ENCODE assay signal across 24 cellular contexts in genomic region chr3:15386352-15386751, GRCh38. TPM values are rescaled to one million over a fixed set of nuclear protein-coding genes. Genes with fewer than 3 reads are reported as not detected.
DNase-seq lines count a peak whose midpoint lies in the region; ATAC-seq and TF ChIP-seq lines count a peak whose summit lies in the region.
"Had no signal": no experiment of that assay in that cellular context is flagged by ENCODE, and none has a peak within 500 bp of the region (broad histone marks: within the 10 kb centered on the region; RNA-seq: fewer than 3 reads in every experiment).

No MANE protein-coding gene starts in this region.

- no peaks in the 10 kb centered on the region for H3K27me3 Mint-ChIP-seq in activated T-cell treated with anti-CD3 and anti-CD28 coated beads, Interleukin-2, amount 50 U/mL, for 24 hours
- H3K27me3 Mint-ChIP-seq: activated naive CD8-positive, alpha-beta T cell treated with anti-CD3 and anti-CD28 coated beads, Interleukin-2, amount 50 U/mL, for 24 hours; activated T-helper 17 cell treated with anti-CD3 and anti-CD28 coated beads, Interleukin-2, amount 50 U/mL, for 72 hours had no signal

- H3K4me1 ChIP-seq in HEK293 (ENCODE audit: control insufficient read depth, insufficient read depth, low read length) (no peaks in the 10 kb centered on the region), OCI-LY1 (ENCODE audit: insufficient read depth, low read length, severe bottlenecking) (peaks cover 35% of the 10 kb centered on the region), thyroid gland (peaks cover 10 to 28% of the 10 kb centered on the region in 2 donors)
- H3K4me1 ChIP-seq: BE2C had no signal

- H3K4me3 ChIP-seq in HEK293 (ENCODE audit: low read depth, low read length) (no peak overlapping the region), OCI-LY1 (ENCODE audit: low read depth, low read length, poor library complexity, severe bottlenecking) (no peak overlapping the region), thyroid gland (replicated peaks in 1 of 3) (no peak overlapping the region)
- H3K4me3 ChIP-seq: hepatocyte, ovary, transverse colon had no signal

- no peak for TF ChIP-seq POLR2A in thyroid gland (IDR thresholded peaks at IDR 0.05)

- H3K27ac Mint-ChIP-seq in activated T-cell treated with anti-CD3 and anti-CD28 coated beads, Interleukin-2, amount 50 U/mL, for 24 hours, result no peak overlapping the region
- H3K27ac Mint-ChIP-seq: activated naive CD8-positive, alpha-beta T cell treated with anti-CD3 and anti-CD28 coated beads, Interleukin-2, amount 50 U/mL, for 24 hours; activated T-helper 17 cell treated with anti-CD3 and anti-CD28 coated beads, Interleukin-2, amount 50 U/mL, for 72 hours; natural killer cell had no signal

- H3K27me3 ChIP-seq in OCI-LY1 (ENCODE audit: insufficient read depth, low read length) (no peaks in the 10 kb centered on the region), thyroid gland (no peaks in the 10 kb centered on the region)
- H3K27me3 ChIP-seq: BE2C, hepatocyte, ovary, transverse colon had no signal

- H3K79me2 ChIP-seq in OCI-LY1 (ENCODE audit: insufficient read depth, low read length), result no peaks in the 10 kb centered on the region
- H3K79me2 ChIP-seq: hepatocyte had no signal

- no peaks in the 10 kb centered on the region for H3K4me1 Mint-ChIP-seq in activated T-cell treated with anti-CD3 and anti-CD28 coated beads, Interleukin-2, amount 50 U/mL, for 24 hours (ENCODE audit: low read depth)
- H3K4me1 Mint-ChIP-seq: activated T-helper 17 cell treated with anti-CD3 and anti-CD28 coated beads, Interleukin-2, amount 50 U/mL, for 72 hours had no signal

- no peaks in the 10 kb centered on the region for H3K9me2 ChIP-seq in OCI-LY1 (ENCODE audit: low read depth, low read length)
- H3K9me2 ChIP-seq: SK-N-SH had no signal

- CTCF ChIA-PET in HEK293 (lab: Yijun Ruan, JAX), result interaction anchor here (2.1 to 3.0 kb wide), 2 partner anchors 19 to 118 kb away, joined by 6 to 18 read pairs; no protein-coding TSS in a partner anchor

- 65 to 72% methylated on average over 1 of the region's 1 CpG for WGBS in thyroid gland, 2 donors

- H3K9me3 ChIP-seq in HEK293 (ENCODE audit: control insufficient read depth, insufficient read depth, low read depth, low read length), result no peaks in the 10 kb centered on the region
- no peaks in the 10 kb centered on the region for H3K9me3 ChIP-seq in OCI-LY1 (ENCODE audit: low read length)
- no peaks in the 10 kb centered on the region for H3K9me3 ChIP-seq in thyroid gland
- H3K9me3 ChIP-seq: BE2C, transverse colon had no signal

- H3K9ac ChIP-seq in OCI-LY1 (ENCODE audit: low read length), result no peak overlapping the region
- H3K9ac ChIP-seq: SK-N-SH had no signal

- H3K9me3 Mint-ChIP-seq in activated T-cell treated with anti-CD3 and anti-CD28 coated beads, Interleukin-2, amount 50 U/mL, for 24 hours, result peaks cover 3% of the 10 kb centered on the region
- H3K9me3 Mint-ChIP-seq: activated naive CD8-positive, alpha-beta T cell treated with anti-CD3 and anti-CD28 coated beads, Interleukin-2, amount 50 U/mL, for 24 hours; activated T-helper 17 cell treated with anti-CD3 and anti-CD28 coated beads, Interleukin-2, amount 50 U/mL, for 72 hours; natural killer cell had no signal

- no peak overlapping the region for H3K4me3 Mint-ChIP-seq in activated T-cell treated with anti-CD3 and anti-CD28 coated beads, Interleukin-2, amount 50 U/mL, for 24 hours
- H3K4me3 Mint-ChIP-seq: activated naive CD8-positive, alpha-beta T cell treated with anti-CD3 and anti-CD28 coated beads, Interleukin-2, amount 50 U/mL, for 24 hours; activated T-helper 17 cell treated with anti-CD3 and anti-CD28 coated beads, Interleukin-2, amount 50 U/mL, for 72 hours; natural killer cell had no signal

- H3F3A ChIP-seq in OCI-LY1 (ENCODE audit: insufficient read depth, low read length), result peaks cover 3% of the 10 kb centered on the region; the same call in 1 of the 2 replicates

- H3K36me3 Mint-ChIP-seq in activated T-cell treated with anti-CD3 and anti-CD28 coated beads, Interleukin-2, amount 50 U/mL, for 24 hours (ENCODE audit: low read depth), result no peaks in the 10 kb centered on the region
- H3K36me3 Mint-ChIP-seq: natural killer cell had no signal

- intact Hi-C loops in left colon (cut with DNase I, micrococcal nuclease) (no loop called here), thyroid gland (cut with DNase I) (no loop called here)

- TF ChIP-seq CTCF in HEK293 (tag by site-specific recombination; IDR thresholded peaks at IDR 0.05) (no peak), OCI-LY1 (IDR thresholded peaks at IDR 0.05; ENCODE audit: low read length) (no peak), thyroid gland (IDR thresholded peaks at IDR 0.05) (no peak), GM10266 (IDR thresholded peaks at IDR 0.05; ENCODE audit: control insufficient read depth, insufficient read depth, low read depth, missing control alignments) (no peak)

- peak; percentile 24 for ATAC-seq in left colon
- ATAC-seq in GM19023 (IDR thresholded peaks at IDR 0.05; ENCODE audit: unreplicated experiment), result no peak
- ATAC-seq: activated naive CD8-positive, alpha-beta T cell treated with anti-CD3 and anti-CD28 coated beads, Interleukin-2, amount 50 U/mL, for 24 hours; activated T-helper 17 cell treated with anti-CD3 and anti-CD28 coated beads, Interleukin-2, amount 50 U/mL, for 72 hours; natural killer cell had no signal

- H3K27ac ChIP-seq in HEK293 (ENCODE audit: extremely low read depth, low read depth, low read length) (no peak overlapping the region), OCI-LY1 (ENCODE audit: low read depth, low read length, poor library complexity, severe bottlenecking) (peak overlapping the region; percentile 88), thyroid gland (peak overlapping the region; percentile 6 to 75 (median 71))
- H3K27ac ChIP-seq: hepatocyte, ovary had no signal

- POLR2A ChIA-PET in HEK293 (lab: Yijun Ruan, JAX), result no interaction called here

- H3K36me3 ChIP-seq in HEK293 (ENCODE audit: control insufficient read depth in 2 of 2, insufficient read depth in 1 of 2, low read length in 2 of 2) (no peaks in the 10 kb centered on the region), OCI-LY1 (ENCODE audit: insufficient read depth, low read length) (no peaks in the 10 kb centered on the region), thyroid gland (no peaks in the 10 kb centered on the region)
- H3K36me3 ChIP-seq: BE2C, ovary, transverse colon had no signal

- DNase-seq in left colon (no peak), thyroid gland (no peak), GM10266 (ENCODE audit: extremely low spot score) (no peak)
- no peak for DNase-seq in activated T-cell treated with anti-CD3 and anti-CD28 coated beads, Interleukin-2, amount 50 U/mL, for 24 hours
- DNase-seq: activated naive CD8-positive, alpha-beta T cell treated with anti-CD3 and anti-CD28 coated beads, Interleukin-2, amount 50 U/mL, for 24 hours; BE2C; foreskin fibroblast; GDM1; mesenchymal stem cell; natural killer cell; NCI-H1436; NCI-H2171 treated with DMSO at 0.1 percent for 48 hours; NCI-H774; ovary; right cardiac atrium; SK-N-SH; stimulated activated naive CD4-positive, alpha-beta T cell treated with Interleukin-2 at 50 U/mL for 16 hours; T1000; transverse colon had no signal

- H3K4me2 ChIP-seq in OCI-LY1 (ENCODE audit: low read length), result no peak overlapping the region
- H3K4me2 ChIP-seq: hepatocyte had no signal

- H4K20me1 ChIP-seq in OCI-LY1 (ENCODE audit: insufficient read depth, low read length), result no peaks in the 10 kb centered on the region

- H2AFZ ChIP-seq in OCI-LY1 (ENCODE audit: low read length), result no peak overlapping the region
- H2AFZ ChIP-seq: hepatocyte had no signal

TF ChIP-seq in HEK293, 187 proteins besides CTCF, POLR2A, EP300 and RAD21 (continues in another document):
- TF ChIP-seq ZNF280D (tag by site-specific recombination; IDR thresholded peaks at IDR 0.05) (peak; percentile 94), ZNF426 (tag by site-specific recombination; IDR thresholded peaks at IDR 0.05) (no peak)

RNA-seq across cellular contexts. Expression of gene METTL6, which starts 41.0 kb away (rescaled TPM):
- 1 to 10 TPM; 6.3 to 8.0 TPM for total RNA-seq in left colon
- 10 to 100 TPM; 20.2 to 20.8 (median 20.5) TPM for total RNA-seq in thyroid gland

RNA-seq across cellular contexts. Expression of gene EAF1, which starts 41.0 kb away (rescaled TPM):
- total RNA-seq in left colon (10 to 100 TPM; 21.4 to 22.4 TPM), thyroid gland (10 to 100 TPM; 15.2 to 24.7 (median 22.3) TPM)

RNA-seq across cellular contexts. Expression of gene SH3BP5, which starts 54.0 kb away (rescaled TPM):
- 10 to 100 TPM in 1 of 2 donors, 1 to 10 TPM in 1; 7.6 to 12.1 TPM for total RNA-seq in left colon
- total RNA-seq in thyroid gland, result 10 to 100 TPM; 60.2 to 90.4 (median 82.0) TPM

Comparison
In these comparisons a context has a peak if more than half of its experiments do, and no peak if none do; other contexts are left out.
1. RNA of gene SH3BP5, which starts 54.0 kb away (total RNA-seq): 60.2 to 90.4 TPM in thyroid gland; 7.6 to 12.1 TPM in left colon; every median in the first group is over 4 times any median in the second.